Comparison of ENCODE assay signal across 1 cellular context in the genomic region with DNA sequence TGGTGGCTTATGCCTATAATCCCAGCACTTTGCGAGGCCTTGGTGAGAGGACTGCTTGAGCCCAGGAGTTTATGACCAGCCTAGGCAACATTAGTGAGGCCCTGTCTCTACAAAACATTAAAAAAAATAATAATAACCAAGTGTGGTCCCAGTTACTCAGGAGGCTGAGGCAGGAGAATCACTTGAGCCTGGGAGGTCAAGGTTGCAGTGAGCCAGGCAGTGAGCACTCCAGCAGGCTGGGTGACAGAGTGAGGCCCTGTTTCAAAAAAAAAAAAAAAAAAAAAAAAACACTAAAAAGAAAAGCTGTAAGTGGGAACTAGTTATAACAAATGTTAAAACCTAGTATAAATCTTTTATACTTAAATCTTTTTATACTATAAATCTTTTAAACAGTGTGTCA.
TF ChIP-seq lines count a peak whose summit lies in the region.

No MANE protein-coding gene starts in this region.

TF ChIP-seq in GM12878, 131 proteins besides CTCF, POLR2A, EP300 and RAD21:
- TF ChIP-seq ZNF384 (IDR thresholded peaks at IDR 0.05; ENCODE audit: borderline replicate concordance, low read depth, low read length) (peak; percentile 49; the same call in 1 of the 2 replicates), IRF4 (IDR thresholded peaks at IDR 0.05; ENCODE audit: low read depth, low read length) (no peak)
TF ChIP-seq in GM12878: peak in this region for 1.
